Comparison of ENCODE assay signal across 1 cellular context in the genomic region with DNA sequence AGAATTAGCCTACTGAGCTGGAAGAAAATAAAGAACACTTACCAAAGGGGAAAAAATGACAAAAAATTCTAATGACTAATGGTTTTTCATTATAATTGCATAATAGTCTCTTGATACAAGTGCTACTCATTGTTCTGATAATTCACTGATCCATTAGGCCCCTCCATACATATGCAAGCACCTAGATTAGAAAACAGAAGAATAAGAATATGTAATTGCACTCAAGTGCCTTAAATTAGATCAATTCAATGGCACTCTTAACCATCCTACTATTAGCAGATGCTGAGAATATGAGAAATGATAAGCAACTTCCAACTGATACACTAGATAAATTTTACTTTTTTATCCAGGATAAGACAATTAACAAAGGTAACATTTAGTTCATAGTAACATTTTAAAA.
TF ChIP-seq lines count a peak whose summit lies in the region.

No MANE protein-coding gene starts in this region.

TF ChIP-seq in GM23338, 12 proteins besides CTCF, POLR2A, EP300 and RAD21 (continued from another document):
- TF ChIP-seq, protein P1, sequence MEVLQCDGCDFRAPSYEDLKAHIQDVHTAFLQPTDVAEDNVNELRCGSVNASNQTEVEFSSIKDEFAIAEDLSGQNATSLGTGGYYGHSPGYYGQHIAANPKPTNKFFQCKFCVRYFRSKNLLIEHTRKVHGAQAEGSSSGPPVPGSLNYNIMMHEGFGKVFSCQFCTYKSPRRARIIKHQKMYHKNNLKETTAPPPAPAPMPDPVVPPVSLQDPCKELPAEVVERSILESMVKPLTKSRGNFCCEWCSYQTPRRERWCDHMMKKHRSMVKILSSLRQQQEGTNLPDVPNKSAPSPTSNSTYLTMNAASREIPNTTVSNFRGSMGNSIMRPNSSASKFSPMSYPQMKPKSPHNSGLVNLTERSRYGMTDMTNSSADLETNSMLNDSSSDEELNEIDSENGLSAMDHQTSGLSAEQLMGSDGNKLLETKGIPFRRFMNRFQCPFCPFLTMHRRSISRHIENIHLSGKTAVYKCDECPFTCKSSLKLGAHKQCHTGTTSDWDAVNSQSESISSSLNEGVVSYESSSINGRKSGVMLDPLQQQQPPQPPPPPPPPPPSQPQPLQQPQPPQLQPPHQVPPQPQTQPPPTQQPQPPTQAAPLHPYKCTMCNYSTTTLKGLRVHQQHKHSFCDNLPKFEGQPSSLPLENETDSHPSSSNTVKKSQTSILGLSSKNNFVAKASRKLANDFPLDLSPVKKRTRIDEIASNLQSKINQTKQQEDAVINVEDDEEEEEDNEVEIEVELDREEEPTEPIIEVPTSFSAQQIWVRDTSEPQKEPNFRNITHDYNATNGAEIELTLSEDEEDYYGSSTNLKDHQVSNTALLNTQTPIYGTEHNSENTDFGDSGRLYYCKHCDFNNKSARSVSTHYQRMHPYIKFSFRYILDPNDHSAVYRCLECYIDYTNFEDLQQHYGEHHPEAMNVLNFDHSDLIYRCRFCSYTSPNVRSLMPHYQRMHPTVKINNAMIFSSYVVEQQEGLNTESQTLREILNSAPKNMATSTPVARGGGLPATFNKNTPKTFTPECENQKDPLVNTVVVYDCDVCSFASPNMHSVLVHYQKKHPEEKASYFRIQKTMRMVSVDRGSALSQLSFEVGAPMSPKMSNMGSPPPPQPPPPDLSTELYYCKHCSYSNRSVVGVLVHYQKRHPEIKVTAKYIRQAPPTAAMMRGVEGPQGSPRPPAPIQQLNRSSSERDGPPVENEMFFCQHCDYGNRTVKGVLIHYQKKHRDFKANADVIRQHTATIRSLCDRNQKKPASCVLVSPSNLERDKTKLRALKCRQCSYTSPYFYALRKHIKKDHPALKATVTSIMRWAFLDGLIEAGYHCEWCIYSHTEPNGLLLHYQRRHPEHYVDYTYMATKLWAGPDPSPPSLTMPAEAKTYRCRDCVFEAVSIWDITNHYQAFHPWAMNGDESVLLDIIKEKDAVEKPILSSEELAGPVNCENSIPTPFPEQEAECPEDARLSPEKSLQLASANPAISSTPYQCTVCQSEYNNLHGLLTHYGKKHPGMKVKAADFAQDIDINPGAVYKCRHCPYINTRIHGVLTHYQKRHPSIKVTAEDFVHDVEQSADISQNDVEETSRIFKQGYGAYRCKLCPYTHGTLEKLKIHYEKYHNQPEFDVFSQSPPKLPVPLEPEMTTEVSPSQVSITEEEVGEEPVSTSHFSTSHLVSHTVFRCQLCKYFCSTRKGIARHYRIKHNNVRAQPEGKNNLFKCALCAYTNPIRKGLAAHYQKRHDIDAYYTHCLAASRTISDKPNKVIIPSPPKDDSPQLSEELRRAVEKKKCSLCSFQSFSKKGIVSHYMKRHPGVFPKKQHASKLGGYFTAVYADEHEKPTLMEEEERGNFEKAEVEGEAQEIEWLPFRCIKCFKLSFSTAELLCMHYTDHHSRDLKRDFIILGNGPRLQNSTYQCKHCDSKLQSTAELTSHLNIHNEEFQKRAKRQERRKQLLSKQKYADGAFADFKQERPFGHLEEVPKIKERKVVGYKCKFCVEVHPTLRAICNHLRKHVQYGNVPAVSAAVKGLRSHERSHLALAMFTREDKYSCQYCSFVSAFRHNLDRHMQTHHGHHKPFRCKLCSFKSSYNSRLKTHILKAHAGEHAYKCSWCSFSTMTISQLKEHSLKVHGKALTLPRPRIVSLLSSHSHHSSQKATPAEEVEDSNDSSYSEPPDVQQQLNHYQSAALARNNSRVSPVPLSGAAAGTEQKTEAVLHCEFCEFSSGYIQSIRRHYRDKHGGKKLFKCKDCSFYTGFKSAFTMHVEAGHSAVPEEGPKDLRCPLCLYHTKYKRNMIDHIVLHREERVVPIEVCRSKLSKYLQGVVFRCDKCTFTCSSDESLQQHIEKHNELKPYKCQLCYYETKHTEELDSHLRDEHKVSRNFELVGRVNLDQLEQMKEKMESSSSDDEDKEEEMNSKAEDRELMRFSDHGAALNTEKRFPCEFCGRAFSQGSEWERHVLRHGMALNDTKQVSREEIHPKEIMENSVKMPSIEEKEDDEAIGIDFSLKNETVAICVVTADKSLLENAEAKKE (CRISPR knock-in tag; IDR thresholded peaks at IDR 0.05): no peak
- no peak for TF ChIP-seq ZNF114 (CRISPR knock-in tag; IDR thresholded peaks at IDR 0.05)
- TF ChIP-seq ZNF331 (CRISPR knock-in tag; IDR thresholded peaks at IDR 0.05; ENCODE audit: low read depth): no peak
- TF ChIP-seq POLR2AphosphoS5 (IDR thresholded peaks at IDR 0.05; ENCODE audit: low read depth): no peak
